ENCODE assay signal across 1 cellular context in the genomic region with DNA sequence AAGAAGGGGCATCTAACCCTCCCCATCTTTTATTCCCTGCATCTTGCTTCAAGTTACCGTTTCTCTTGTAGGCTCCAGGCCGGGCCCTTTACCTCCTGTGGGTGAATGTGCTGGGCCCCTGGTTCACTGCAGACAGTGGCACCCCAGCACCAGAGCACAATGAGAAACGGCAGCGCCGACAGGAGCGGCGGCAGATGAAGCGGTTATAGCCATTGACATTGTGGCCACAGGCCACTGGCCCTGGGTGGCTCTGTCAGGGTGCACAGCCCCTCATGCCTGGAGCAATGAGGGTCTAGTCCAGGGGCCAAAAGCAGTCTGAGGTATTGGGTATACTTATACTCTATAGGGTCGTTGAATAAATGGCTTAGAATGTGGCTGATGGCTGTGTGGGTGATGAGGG.
TF ChIP-seq lines count a peak whose summit lies in the region.

No MANE protein-coding gene starts in this region.

TF ChIP-seq in WTC11, 78 proteins besides CTCF, POLR2A, EP300 and RAD21 (continued from another document):
- TF ChIP-seq, protein P1, sequence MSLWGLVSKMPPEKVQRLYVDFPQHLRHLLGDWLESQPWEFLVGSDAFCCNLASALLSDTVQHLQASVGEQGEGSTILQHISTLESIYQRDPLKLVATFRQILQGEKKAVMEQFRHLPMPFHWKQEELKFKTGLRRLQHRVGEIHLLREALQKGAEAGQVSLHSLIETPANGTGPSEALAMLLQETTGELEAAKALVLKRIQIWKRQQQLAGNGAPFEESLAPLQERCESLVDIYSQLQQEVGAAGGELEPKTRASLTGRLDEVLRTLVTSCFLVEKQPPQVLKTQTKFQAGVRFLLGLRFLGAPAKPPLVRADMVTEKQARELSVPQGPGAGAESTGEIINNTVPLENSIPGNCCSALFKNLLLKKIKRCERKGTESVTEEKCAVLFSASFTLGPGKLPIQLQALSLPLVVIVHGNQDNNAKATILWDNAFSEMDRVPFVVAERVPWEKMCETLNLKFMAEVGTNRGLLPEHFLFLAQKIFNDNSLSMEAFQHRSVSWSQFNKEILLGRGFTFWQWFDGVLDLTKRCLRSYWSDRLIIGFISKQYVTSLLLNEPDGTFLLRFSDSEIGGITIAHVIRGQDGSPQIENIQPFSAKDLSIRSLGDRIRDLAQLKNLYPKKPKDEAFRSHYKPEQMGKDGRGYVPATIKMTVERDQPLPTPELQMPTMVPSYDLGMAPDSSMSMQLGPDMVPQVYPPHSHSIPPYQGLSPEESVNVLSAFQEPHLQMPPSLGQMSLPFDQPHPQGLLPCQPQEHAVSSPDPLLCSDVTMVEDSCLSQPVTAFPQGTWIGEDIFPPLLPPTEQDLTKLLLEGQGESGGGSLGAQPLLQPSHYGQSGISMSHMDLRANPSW (CRISPR knock-in tag; conservative IDR thresholded peaks at IDR 0.05; ENCODE audit: low read depth) = no peak
- TF ChIP-seq ZNF263 (CRISPR knock-in tag; IDR thresholded peaks at IDR 0.05; ENCODE audit: low read depth) (no peak), CREB1 (CRISPR knock-in tag; IDR thresholded peaks at IDR 0.05) (no peak), RORB (CRISPR knock-in tag; IDR thresholded peaks at IDR 0.05) (no peak), IRF2 (CRISPR knock-in tag; IDR thresholded peaks at IDR 0.05; ENCODE audit: borderline replicate concordance, low read depth) (no peak), NR3C1 (CRISPR knock-in tag; conservative IDR thresholded peaks at IDR 0.05; ENCODE audit: low read depth) (no peak), RELA (CRISPR knock-in tag; IDR thresholded peaks at IDR 0.05; ENCODE audit: borderline replicate concordance) (no peak), TP53 (CRISPR knock-in tag; IDR thresholded peaks at IDR 0.05) (no peak), JAZF1 (CRISPR knock-in tag; IDR thresholded peaks at IDR 0.05) (no peak), ZNF423 (CRISPR knock-in tag; IDR thresholded peaks at IDR 0.05) (no peak)
- TF ChIP-seq, protein P2, sequence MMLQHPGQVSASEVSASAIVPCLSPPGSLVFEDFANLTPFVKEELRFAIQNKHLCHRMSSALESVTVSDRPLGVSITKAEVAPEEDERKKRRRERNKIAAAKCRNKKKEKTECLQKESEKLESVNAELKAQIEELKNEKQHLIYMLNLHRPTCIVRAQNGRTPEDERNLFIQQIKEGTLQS (CRISPR knock-in tag; conservative IDR thresholded peaks at IDR 0.05) = no peak
TF ChIP-seq in WTC11: peak in this region for 0.
